16 cellular contexts compared by ENCODE assay signal in the genomic region with DNA sequence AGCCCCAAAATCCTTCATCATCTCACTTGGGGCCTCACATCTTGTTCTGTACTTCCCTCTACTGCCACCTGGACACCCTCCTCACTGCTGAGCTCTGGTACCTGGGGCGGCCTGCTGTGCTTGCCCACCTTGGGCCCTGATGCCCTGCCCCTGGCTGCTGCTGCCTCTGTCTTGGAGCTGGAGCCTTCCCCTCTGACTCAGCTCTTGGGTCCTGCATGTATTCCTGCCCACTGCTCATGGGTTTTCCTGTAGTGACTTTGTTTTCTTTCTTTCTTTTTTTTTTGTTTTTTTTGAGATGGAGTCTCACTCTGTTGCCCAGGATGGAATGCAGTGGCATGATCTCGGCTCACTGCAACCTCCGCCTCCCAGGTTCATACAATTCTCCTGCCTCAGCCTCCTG. TPM values are rescaled to one million over a fixed set of nuclear protein-coding genes. Genes with fewer than 3 reads are reported as not detected.
DNase-seq lines count a peak whose midpoint lies in the region; ATAC-seq, FAIRE-seq and TF ChIP-seq lines count a peak whose summit lies in the region.
"Had no signal": no experiment of that assay in that cellular context is flagged by ENCODE, and none has a peak within 500 bp of the region (broad histone marks: within the 10 kb centered on the region; RNA-seq: fewer than 3 reads in every experiment).

No MANE protein-coding gene starts in this region.

- ATAC-seq in natural killer cell = peak in 1 of 3 donors; percentile 13

- H3K4me1 ChIP-seq in BLaER1 (peaks cover 53% of the 10 kb centered on the region), H9 (ENCODE audit: insufficient read depth, low read length) (no peaks in the 10 kb centered on the region)
- H3K4me1 ChIP-seq: parathyroid adenoma had no signal

- H3K4me2 ChIP-seq in BLaER1 (peak overlapping the region; percentile 87), H9 (ENCODE audit: insufficient read depth, insufficient read length, low read length) (no peak overlapping the region)

- peaks cover 90% of the 10 kb centered on the region for H4K20me1 ChIP-seq in BLaER1
- peaks cover 4% of the 10 kb centered on the region for H4K20me1 ChIP-seq in H9 (ENCODE audit: control insufficient read depth, insufficient read depth, insufficient read length)

- no peak overlapping the region for H3K9ac ChIP-seq in BLaER1
- no peak overlapping the region for H3K9ac ChIP-seq in H9 (ENCODE audit: extremely low read depth, insufficient read length, low read length)
- H3K9ac ChIP-seq: parathyroid adenoma had no signal

- H3K9me3 Mint-ChIP-seq in H9 (no peaks in the 10 kb centered on the region), natural killer cell (no peaks in the 10 kb centered on the region)
- H3K9me3 Mint-ChIP-seq in dendritic cell treated with granulocyte-macrophage colony-stimulating factor and Interleukin-4, amounts not matched to agents 40 ng/mL and 50 ng/mL, for 4 days = no peaks in the 10 kb centered on the region

- H3K27ac ChIP-seq in BLaER1 (no peak overlapping the region), H9 (ENCODE audit: insufficient read length, low read depth, low read length) (no peak overlapping the region)
- H3K27ac ChIP-seq: parathyroid adenoma had no signal

- H3K4me3 ChIP-seq in BLaER1 (no peak overlapping the region), MG63 (no peak overlapping the region)

- no peak overlapping the region for H3T11ph ChIP-seq in H9 (ENCODE audit: low read length)

- no peak overlapping the region for H3K4ac ChIP-seq in H9 (ENCODE audit: low read depth, low read length)

- no peak for TF ChIP-seq CTCF in H9 (conservative IDR thresholded peaks at IDR 0.05)
- no peak for TF ChIP-seq CTCF in natural killer cell (IDR thresholded peaks at IDR 0.05)

- TF ChIP-seq POLR2A in GM12891 (IDR thresholded peaks at IDR 0.05; ENCODE audit: low read depth, low read length) = no peak

- H3K27me3 Mint-ChIP-seq in H9 (ENCODE audit: low read depth) (no peaks in the 10 kb centered on the region), natural killer cell (ENCODE audit: low read depth in 2 of 2) (no peaks in the 10 kb centered on the region)
- no peaks in the 10 kb centered on the region for H3K27me3 Mint-ChIP-seq in dendritic cell treated with granulocyte-macrophage colony-stimulating factor and Interleukin-4, amounts not matched to agents 40 ng/mL and 50 ng/mL, for 4 days

- no peak overlapping the region for H3K18ac ChIP-seq in H9 (ENCODE audit: insufficient read length, low read depth, low read length)

- no peak overlapping the region for H2BK5ac ChIP-seq in H9 (ENCODE audit: insufficient read length, low read length)

- WGBS in H9 (ENCODE audit: extremely low coverage, insufficient read length, low lambda C conversion rate) = no CpG with 5 or more reads among the region's 3 CpGs

- peaks cover 42% of the 10 kb centered on the region for H3K36me3 ChIP-seq in BLaER1
- peaks cover 28% of the 10 kb centered on the region for H3K36me3 ChIP-seq in MG63

- H3K36me3 Mint-ChIP-seq in H9 (ENCODE audit: insufficient read depth in 1 of 3, low read depth in 3 of 3) (peaks cover under 1 to 13% (median 11%) of the 10 kb centered on the region in 3 experiments; a peak in 6 of 7 replicates), natural killer cell (peaks cover 9% of the 10 kb centered on the region)
- peaks cover 93% of the 10 kb centered on the region for H3K36me3 Mint-ChIP-seq in dendritic cell treated with granulocyte-macrophage colony-stimulating factor and Interleukin-4, amounts not matched to agents 40 ng/mL and 50 ng/mL, for 4 days (ENCODE audit: low read depth)

- peaks cover 1% of the 10 kb centered on the region; the same call in 1 of the 2 replicates for H3K79me2 ChIP-seq in H9 (ENCODE audit: insufficient read depth, low read length)

- H3K23ac ChIP-seq in H9 (ENCODE audit: insufficient read length, low read depth, low read length) = no peak overlapping the region

- DNase-seq in H9 (no peak), natural killer cell (no peak), cerebellar nuclear complex (lab: John Stamatoyannopoulos, UW) (no peak), NCI-H510A (lab: John Stamatoyannopoulos, UW) (no peak), MG63 (no peak), GM12891 (ENCODE audit: insufficient read length, low spot score) (no peak)
- DNase-seq: activated CD4-positive, alpha-beta T cell treated with anti-CD3 and anti-CD28 coated beads, Interleukin-2, amount 50 U/mL, for 1 hour; central memory CD4-positive, alpha-beta T cell; mammary epithelial cell; NCI-H187; NCI-H526 treated with DMSO at 0.1 percent for 48 hours; stimulated activated CD4-positive, alpha-beta T cell treated with anti-CD3 and anti-CD28 coated beads, Interleukin-12 subunit alpha, Interleukin-12 subunit beta, amount 100 ng/mL, for 4 hours had no signal

- H2AK5ac ChIP-seq in H9 (ENCODE audit: insufficient read length, low read length) = no peak overlapping the region

- no peaks in the 10 kb centered on the region for H3K9me3 ChIP-seq in BLaER1
- no peaks in the 10 kb centered on the region for H3K9me3 ChIP-seq in H9 (ENCODE audit: control insufficient read depth, low read depth, low read length)
- no peaks in the 10 kb centered on the region for H3K9me3 ChIP-seq in MG63

- no peak overlapping the region for H2BK20ac ChIP-seq in H9 (ENCODE audit: low read depth, low read length, poor library complexity, severe bottlenecking)

- H3K4me1 Mint-ChIP-seq in H9 (no peaks in the 10 kb centered on the region), natural killer cell (peaks cover 58 to 69% of the 10 kb centered on the region in 2 donors)
- H3K4me1 Mint-ChIP-seq in dendritic cell treated with granulocyte-macrophage colony-stimulating factor and Interleukin-4, amounts not matched to agents 40 ng/mL and 50 ng/mL, for 4 days (ENCODE audit: low read depth) = peaks cover 6% of the 10 kb centered on the region

- H3K23me2 ChIP-seq in H9 (ENCODE audit: insufficient read length, low read depth, low read length, poor library complexity, severe bottlenecking) = no peaks in the 10 kb centered on the region

- H3K27ac Mint-ChIP-seq in H9 (peak overlapping the region in 2 of 3 experiments; percentile 25 to 68; a peak in 2 of 7 replicates), natural killer cell (peak overlapping the region; percentile 72 to 86)
- H3K27ac Mint-ChIP-seq in dendritic cell treated with granulocyte-macrophage colony-stimulating factor and Interleukin-4, amounts not matched to agents 40 ng/mL and 50 ng/mL, for 4 days = peak overlapping the region; percentile 9

- H3K27me3 ChIP-seq in BLaER1 (no peaks in the 10 kb centered on the region), H9 (ENCODE audit: insufficient read depth, low read length) (no peaks in the 10 kb centered on the region), MG63 (no peaks in the 10 kb centered on the region)

- no peaks in the 10 kb centered on the region for H3K79me1 ChIP-seq in H9 (ENCODE audit: insufficient read depth, low read depth, low read length, poor library complexity, severe bottlenecking)

- no peak overlapping the region for H2BK120ac ChIP-seq in H9 (ENCODE audit: low read depth, low read length, poor library complexity, severe bottlenecking)

- H2AFZ ChIP-seq in H9 (ENCODE audit: low read length) = no peak overlapping the region
- H2AFZ ChIP-seq: parathyroid adenoma had no signal

- intact Hi-C loops in dendritic cell treated with granulocyte-macrophage colony-stimulating factor and Interleukin-4, amounts not matched to agents 40 ng/mL and 50 ng/mL, for 4 days (cut with micrococcal nuclease) = no loop called here
- intact Hi-C loops in natural killer cell (cut with micrococcal nuclease) = loop anchor here (10.0 kb wide), 1 partner anchor 55 kb away; no protein-coding TSS in a partner anchor

- H4K5ac ChIP-seq in H9 (ENCODE audit: insufficient read length, low read depth, low read length) = no peak overlapping the region

- H3K14ac ChIP-seq in H9 (ENCODE audit: insufficient read depth, low read length) = no peak overlapping the region

- H3K4me3 Mint-ChIP-seq in H9 = no peak overlapping the region
- H3K4me3 Mint-ChIP-seq in dendritic cell treated with granulocyte-macrophage colony-stimulating factor and Interleukin-4, amounts not matched to agents 40 ng/mL and 50 ng/mL, for 4 days = no peak overlapping the region
- no peak overlapping the region for H3K4me3 Mint-ChIP-seq in natural killer cell

- H2BK12ac ChIP-seq in H9 (ENCODE audit: insufficient read length, low read depth, low read length) = no peak overlapping the region

- no peak overlapping the region for H2BK15ac ChIP-seq in H9 (ENCODE audit: low read depth, low read length)

- no peak overlapping the region for H4K8ac ChIP-seq in H9 (replicated peaks; ENCODE audit: insufficient read length, low read depth, low read length)

- FAIRE-seq in GM12891 (lab: Jason Lieb, UNC) = no peak
- FAIRE-seq: RCC 7860 had no signal

- no peak overlapping the region for H4K91ac ChIP-seq in H9 (ENCODE audit: insufficient read length, low read depth, low read length)

- H3K56ac ChIP-seq in H9 (ENCODE audit: insufficient read length, low read depth, low read length) = no peak overlapping the region

TF ChIP-seq in GM12891, 5 proteins besides CTCF, POLR2A, EP300 and RAD21:
- TF ChIP-seq POU2F2 (IDR thresholded peaks at IDR 0.05; ENCODE audit: low read depth, low read length) (no peak), POLR2AphosphoS5 (IDR thresholded peaks at IDR 0.05; ENCODE audit: low read depth, low read length) (no peak), TAF1 (IDR thresholded peaks at IDR 0.05; ENCODE audit: low read depth, low read length) (no peak), SPI1 (IDR thresholded peaks at IDR 0.05; ENCODE audit: low read depth, low read length) (no peak), PAX5 (IDR thresholded peaks at IDR 0.05; ENCODE audit: insufficient read depth, low read length, severe bottlenecking) (no peak)
TF ChIP-seq in GM12891: peak in this region for 0.

RNA-seq across cellular contexts. Expression of a gene that starts 37.5 kb away (rescaled TPM):
- total RNA-seq in H9 (2021) (27.9 and 32.9 TPM in 2 replicates), natural killer cell (100 to 1,000 TPM; 187 to 232 (median 213) TPM)
- total RNA-seq in MG63 (2014; rRNA removed; shearing (Covaris generic); ENCODE audit: low replicate concordance) = 18.3 and 33.7 TPM in 2 replicates
- polyA plus RNA-seq in GM12891 (2012; ENCODE audit: low read depth, missing spikeins) = 14.0 TPM

RNA-seq across cellular contexts. Expression of a gene that starts 57.6 kb away (rescaled TPM):
- total RNA-seq in H9 (2021) (6.0 and 6.3 TPM in 2 replicates), natural killer cell (10 to 100 TPM; 28.5 to 32.7 (median 32.7) TPM)
- total RNA-seq in MG63 (2014; rRNA removed; shearing (Covaris generic); ENCODE audit: low replicate concordance) = 45.2 and 51.7 TPM in 2 replicates
- 3.5 TPM for polyA plus RNA-seq in GM12891 (2012; ENCODE audit: low read depth, missing spikeins)

Comparison
In these comparisons a context has a peak if more than half of its experiments do, and no peak if none do; other contexts are left out.
1. H3K27ac Mint-ChIP-seq: peak in every context shown above with its lines; median percentile 79 in natural killer cell; 46 in H9; 9 in dendritic cell treated with granulocyte-macrophage colony-stimulating factor and Interleukin-4, amounts not matched to agents 40 ng/mL and 50 ng/mL, for 4 days.